In the genomic region with DNA sequence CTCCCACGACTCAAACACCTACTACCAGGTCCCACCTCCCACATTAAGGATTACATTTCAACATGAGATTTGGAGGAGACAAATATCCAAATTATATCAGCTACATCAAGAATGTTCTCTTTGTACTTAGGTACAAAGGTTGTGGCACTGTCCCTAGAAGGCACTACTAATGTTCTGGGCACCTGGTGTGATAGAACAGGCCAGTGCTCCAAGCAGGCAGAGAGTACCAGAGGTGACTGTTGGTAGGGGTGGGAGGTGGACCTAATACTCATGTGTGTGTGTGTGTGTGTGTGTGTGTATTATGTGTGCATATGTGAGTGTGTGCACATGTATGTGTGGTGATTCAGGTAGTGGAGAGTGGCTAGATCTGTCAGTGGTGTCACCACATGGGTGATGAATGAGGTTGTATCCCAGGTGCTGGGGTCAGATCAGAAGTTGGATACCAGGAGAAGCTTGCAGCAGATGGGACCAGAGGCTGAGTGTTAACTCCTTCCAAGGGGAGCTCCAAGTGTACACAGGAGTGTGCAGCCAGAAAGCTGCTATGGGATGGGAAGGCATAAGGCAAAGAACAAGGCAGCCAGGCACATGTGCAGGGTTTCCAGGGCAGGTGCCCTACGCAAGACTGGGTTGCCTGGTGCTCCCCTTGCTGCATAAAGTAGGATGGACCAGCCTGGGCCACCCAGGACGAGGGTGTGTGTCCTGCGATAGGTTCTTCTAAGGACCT, we compare ENCODE assay signal across 37 cellular contexts. TPM values are rescaled to one million over a fixed set of nuclear protein-coding genes. Genes with fewer than 3 reads are reported as not detected.
"Had no signal": no experiment of that assay in that cellular context is flagged by ENCODE, and none has a peak within 500 bp of the region (broad histone marks: within the 10 kb centered on the region; RNA-seq: fewer than 3 reads in every experiment).

No MANE protein-coding gene starts in this region.

- ATAC-seq: PC-3 had no signal

- H3K9me3 Mint-ChIP-seq: activated B cell treated with CpG ODN at 0.5 μM for 24 hours; activated CD4-positive, alpha-beta memory T cell treated with anti-CD3 and anti-CD28 coated beads for 36 hours; activated naive CD4-positive, alpha-beta T cell treated with anti-CD3 and anti-CD28 coated beads, Interleukin-2, amount 50 U/mL, for 24 hours; activated naive CD8-positive, alpha-beta T cell treated with anti-CD3 and anti-CD28 coated beads, Interleukin-2, amount 10 ng/mL, durations not matched to agents 7 days and 5 days; activated T-helper 2 cell treated with anti-CD3 and anti-CD28 coated beads, Interferon-gamma antibody, Interleukin-2, Interleukin-4, amounts not matched to agents 10 μg/mL and 5 μg/mL and 100 μg/mL, durations not matched to agents 14 hours and 24 hours and 36 hours had no signal

- DNase-seq: activated B cell treated with CpG ODN at 0.5 μM for 24 hours; activated CD4-positive, alpha-beta memory T cell treated with anti-CD3 and anti-CD28 coated beads for 36 hours; activated CD4-positive, alpha-beta T cell treated with anti-CD3 and anti-CD28 coated beads for 4 hours; activated CD4-positive, alpha-beta T cell treated with anti-CD3 and anti-CD28 coated beads, Interleukin-2, amount 50 U/mL, for 1 hour; activated CD4-positive, CD25-positive, alpha-beta regulatory T cell treated with anti-CD3 and anti-CD28 coated beads, Interleukin-2, amount 50 U/mL, for 72 hours; activated gamma-delta T cell; activated naive CD4-positive, alpha-beta T cell treated with Interleukin-2 at 50 U/mL for 16 hours; activated naive CD8-positive, alpha-beta T cell treated with anti-CD3 and anti-CD28 coated beads, Interleukin-2, amount 10 ng/mL, durations not matched to agents 7 days and 5 days; activated T-cell treated with anti-CD3 and anti-CD28 coated beads, Interleukin-2, amount 50 U/mL, for 1 hour; amygdala; caudate nucleus; Kasumi-1; KG1; MM.1S; NCI-H1092 treated with DMSO at 0.1 percent for 48 hours; NCI-H1417; NCI-H146; NCI-H187; NCI-H2029 treated with DMSO at 0.1 percent for 48 hours; NCI-H2107; NCI-H2171; NCI-H446; NCI-H510A treated with DMSO at 0.1 percent for 48 hours; NCI-H526 treated with DMSO at 0.1 percent for 48 hours; NCI-H82; PC-3; Peyer's patch; RPMI8226; SHP77 treated with DMSO at 0.1 percent for 48 hours; SK-N-SH; T-helper 1 cell; T-helper 2 cell; T-helper 9 cell had no signal

- H3K4me2 ChIP-seq: SK-N-SH had no signal

- H3K4me1 Mint-ChIP-seq: activated B cell treated with CpG ODN at 0.5 μM for 24 hours; activated naive CD4-positive, alpha-beta T cell treated with anti-CD3 and anti-CD28 coated beads, Interleukin-2, amount 50 U/mL, for 24 hours; activated naive CD8-positive, alpha-beta T cell treated with anti-CD3 and anti-CD28 coated beads, Interleukin-2, amount 10 ng/mL, durations not matched to agents 7 days and 5 days had no signal

- H3K9ac ChIP-seq: SK-N-SH had no signal

- H3K27me3 Mint-ChIP-seq: activated naive CD4-positive, alpha-beta T cell treated with anti-CD3 and anti-CD28 coated beads, Interleukin-2, amount 50 U/mL, for 24 hours had no signal

- H3K27me3 ChIP-seq: ascending aorta, Peyer's patch had no signal

- H3K4me3 ChIP-seq: ascending aorta, Peyer's patch, SJSA1 had no signal

- H3K4me3 Mint-ChIP-seq: activated B cell treated with CpG ODN at 0.5 μM for 24 hours; activated CD4-positive, alpha-beta memory T cell treated with anti-CD3 and anti-CD28 coated beads for 36 hours; activated naive CD4-positive, alpha-beta T cell treated with anti-CD3 and anti-CD28 coated beads, Interleukin-2, amount 50 U/mL, for 24 hours; activated naive CD8-positive, alpha-beta T cell treated with anti-CD3 and anti-CD28 coated beads, Interleukin-2, amount 10 ng/mL, durations not matched to agents 7 days and 5 days had no signal

- H3K27ac Mint-ChIP-seq: activated B cell treated with CpG ODN at 0.5 μM for 24 hours; activated CD4-positive, alpha-beta memory T cell treated with anti-CD3 and anti-CD28 coated beads for 36 hours; activated naive CD4-positive, alpha-beta T cell treated with anti-CD3 and anti-CD28 coated beads, Interleukin-2, amount 50 U/mL, for 24 hours; activated naive CD8-positive, alpha-beta T cell treated with anti-CD3 and anti-CD28 coated beads, Interleukin-2, amount 10 ng/mL, durations not matched to agents 7 days and 5 days; activated T-helper 2 cell treated with anti-CD3 and anti-CD28 coated beads, Interferon-gamma antibody, Interleukin-2, Interleukin-4, amounts not matched to agents 10 μg/mL and 5 μg/mL and 100 μg/mL, durations not matched to agents 14 hours and 24 hours and 36 hours had no signal

- H3K36me3 ChIP-seq: Peyer's patch, SJSA1 had no signal

- H3K27ac ChIP-seq: Peyer's patch, SJSA1 had no signal

- H3K36me3 Mint-ChIP-seq: activated CD4-positive, alpha-beta memory T cell treated with anti-CD3 and anti-CD28 coated beads for 36 hours; activated naive CD4-positive, alpha-beta T cell treated with anti-CD3 and anti-CD28 coated beads, Interleukin-2, amount 50 U/mL, for 24 hours; activated naive CD8-positive, alpha-beta T cell treated with anti-CD3 and anti-CD28 coated beads, Interleukin-2, amount 10 ng/mL, durations not matched to agents 7 days and 5 days had no signal

- H3K9me3 ChIP-seq: ascending aorta, Peyer's patch, SJSA1, SK-N-SH had no signal

- H3K4me1 ChIP-seq: Peyer's patch had no signal

RNA-seq across cellular contexts. Expression of gene NNMT, which starts 17.7 kb away (rescaled TPM):
- total RNA-seq: activated B cell treated with CpG ODN at 0.5 μM for 24 hours; activated CD4-positive, alpha-beta memory T cell treated with anti-CD3 and anti-CD28 coated beads for 36 hours; activated naive CD8-positive, alpha-beta T cell treated with anti-CD3 and anti-CD28 coated beads, Interleukin-2, amount 10 ng/mL, durations not matched to agents 7 days and 5 days; activated T-helper 2 cell treated with anti-CD3 and anti-CD28 coated beads, Interferon-gamma antibody, Interleukin-2, Interleukin-4, amounts not matched to agents 10 μg/mL and 5 μg/mL and 100 μg/mL, durations not matched to agents 14 hours and 24 hours and 36 hours had no signal
